In genomic region chr6:139407718-139408222, GRCh38 we compare ENCODE assay signal across 12 cellular contexts. TPM values are rescaled to one million over a fixed set of nuclear protein-coding genes. Genes with fewer than 3 reads are reported as not detected.
A peak's percentile ranks its signal among the peaks of the same experiment; 100 is the strongest.
DNase-seq lines count a peak whose midpoint lies in the region; ATAC-seq and TF ChIP-seq lines count a peak whose summit lies in the region.
"Had no signal": no experiment of that assay in that cellular context is flagged by ENCODE, and none has a peak within 500 bp of the region (broad histone marks: within the 10 kb centered on the region; RNA-seq: fewer than 3 reads in every experiment).

No MANE protein-coding gene starts in this region.

- no peaks in the 10 kb centered on the region for H3K9me2 ChIP-seq in PC-3 (replicated peaks; ENCODE audit: low read length)

- TF ChIP-seq CTCF in PC-3 (conservative IDR thresholded peaks at IDR 0.05; ENCODE audit: low read depth, low read length) (no peak), omental fat pad (IDR thresholded peaks at IDR 0.05) (no peak)
- TF ChIP-seq CTCF in CD8-positive, alpha-beta T cell (IDR thresholded peaks at IDR 0.05) = no peak

- no peaks in the 10 kb centered on the region for H3F3A ChIP-seq in PC-3 (ENCODE audit: low read length, unreplicated experiment)

- no peaks in the 10 kb centered on the region for H3K4me1 Mint-ChIP-seq in CD8-positive, alpha-beta T cell (ENCODE audit: low read depth)
- H3K4me1 Mint-ChIP-seq in stimulated activated memory B cell treated with anti-CD40 and anti-IgM and Interleukin-4, amounts not matched to agents 10 μg/mL and 1 μg/mL and 100 μg/mL, for 72 hours = no peaks in the 10 kb centered on the region

- POLR2A ChIA-PET in PC-3 (lab: Charles Lee; ENCODE audit: unreplicated experiment) = no interaction called here
- POLR2A ChIA-PET in CD8-positive, alpha-beta T cell (lab: Charles Lee) = no interaction called here

- no peaks in the 10 kb centered on the region for H3K27me3 ChIP-seq in PC-3 (ENCODE audit: low read length)
- H3K27me3 ChIP-seq in CD8-positive, alpha-beta T cell (ENCODE audit: insufficient read depth, low read length) = no peaks in the 10 kb centered on the region
- H3K27me3 ChIP-seq: MG63 had no signal

- no peaks in the 10 kb centered on the region for H4K20me1 ChIP-seq in PC-3 (ENCODE audit: low read length)

- H3K27ac Mint-ChIP-seq in CD8-positive, alpha-beta T cell = no peak overlapping the region
- no peak overlapping the region for H3K27ac Mint-ChIP-seq in stimulated activated memory B cell treated with anti-CD40 and anti-IgM and Interleukin-4, amounts not matched to agents 10 μg/mL and 1 μg/mL and 100 μg/mL, for 72 hours
- H3K27ac Mint-ChIP-seq: activated T-helper 1 cell treated with anti-CD3 and anti-CD28 coated beads, Interleukin-12 subunit alpha, Interleukin-12 subunit beta, Interleukin-2, Interleukin-4 antibody, amounts not matched to agents 30 ng/mL and 10 ng/mL and 1 ng/mL, durations not matched to agents 14 hours and 24 hours and 36 hours had no signal

- no peaks in the 10 kb centered on the region for H3K79me2 ChIP-seq in PC-3 (ENCODE audit: low read length)

- peaks cover 15% of the 10 kb centered on the region for H3K4me1 ChIP-seq in PC-3 (ENCODE audit: insufficient read depth, low read length)
- no peaks in the 10 kb centered on the region for H3K4me1 ChIP-seq in CD8-positive, alpha-beta T cell (ENCODE audit: insufficient read depth, low read length)

- DNase-seq in AG20443 (ENCODE audit: low spot score) (peak; percentile 78), PC-3 (peak; percentile 54), epithelial cell of prostate (ENCODE audit: low read depth, low spot score) (peak; percentile 96), omental fat pad (ENCODE audit: low spot score) (no peak)
- no peak for DNase-seq in CD8-positive, alpha-beta T cell
- no peak for DNase-seq in activated CD4-positive, alpha-beta T cell treated with anti-CD3 and anti-CD28 coated beads for 4 hours
- DNase-seq: effector CD4-positive, alpha-beta T cell; MG63; T-helper 9 cell had no signal

- ATAC-seq in PC-3 (no peak), omental fat pad (ENCODE audit: low FRiP score) (peak; percentile 80), GM19467 (IDR thresholded peaks at IDR 0.05; ENCODE audit: unreplicated experiment) (no peak)
- no peak for ATAC-seq in CD8-positive, alpha-beta T cell
- ATAC-seq in stimulated activated memory B cell treated with anti-CD40 and anti-IgM and Interleukin-4, amounts not matched to agents 10 μg/mL and 1 μg/mL and 100 μg/mL, for 72 hours = no peak

- no TSS peak for BruUV-seq in PC-3 (replicated peaks; lab: Mats Ljungman, UMichigan)

- H3K9me3 Mint-ChIP-seq in CD8-positive, alpha-beta T cell = no peaks in the 10 kb centered on the region
- no peaks in the 10 kb centered on the region for H3K9me3 Mint-ChIP-seq in stimulated activated memory B cell treated with anti-CD40 and anti-IgM and Interleukin-4, amounts not matched to agents 10 μg/mL and 1 μg/mL and 100 μg/mL, for 72 hours
- H3K9me3 Mint-ChIP-seq: activated T-helper 1 cell treated with anti-CD3 and anti-CD28 coated beads, Interleukin-12 subunit alpha, Interleukin-12 subunit beta, Interleukin-2, Interleukin-4 antibody, amounts not matched to agents 30 ng/mL and 10 ng/mL and 1 ng/mL, durations not matched to agents 14 hours and 24 hours and 36 hours had no signal

- H3K9me3 ChIP-seq in PC-3 (ENCODE audit: low read length) = no peaks in the 10 kb centered on the region
- H3K9me3 ChIP-seq in CD8-positive, alpha-beta T cell (ENCODE audit: low read length) = no peaks in the 10 kb centered on the region
- H3K9me3 ChIP-seq: MG63 had no signal

- H3K4me3 Mint-ChIP-seq in CD8-positive, alpha-beta T cell = no peak overlapping the region
- H3K4me3 Mint-ChIP-seq in stimulated activated memory B cell treated with anti-CD40 and anti-IgM and Interleukin-4, amounts not matched to agents 10 μg/mL and 1 μg/mL and 100 μg/mL, for 72 hours = no peak overlapping the region
- H3K4me3 Mint-ChIP-seq: activated T-helper 1 cell treated with anti-CD3 and anti-CD28 coated beads, Interleukin-12 subunit alpha, Interleukin-12 subunit beta, Interleukin-2, Interleukin-4 antibody, amounts not matched to agents 30 ng/mL and 10 ng/mL and 1 ng/mL, durations not matched to agents 14 hours and 24 hours and 36 hours had no signal

- no peak overlapping the region for H3K4me3 ChIP-seq in PC-3 (ENCODE audit: low read length)
- no peak overlapping the region for H3K4me3 ChIP-seq in CD8-positive, alpha-beta T cell (ENCODE audit: low read depth, low read length)
- H3K4me3 ChIP-seq: MG63 had no signal

- no peak overlapping the region for H3K4me2 ChIP-seq in PC-3 (ENCODE audit: low read length)

- no peaks in the 10 kb centered on the region for H3K36me3 Mint-ChIP-seq in CD8-positive, alpha-beta T cell
- H3K36me3 Mint-ChIP-seq in stimulated activated memory B cell treated with anti-CD40 and anti-IgM and Interleukin-4, amounts not matched to agents 10 μg/mL and 1 μg/mL and 100 μg/mL, for 72 hours = no peaks in the 10 kb centered on the region

- H3K27me3 Mint-ChIP-seq in CD8-positive, alpha-beta T cell (ENCODE audit: low read depth) = no peaks in the 10 kb centered on the region
- H3K27me3 Mint-ChIP-seq in stimulated activated memory B cell treated with anti-CD40 and anti-IgM and Interleukin-4, amounts not matched to agents 10 μg/mL and 1 μg/mL and 100 μg/mL, for 72 hours = no peaks in the 10 kb centered on the region

- H3K27ac ChIP-seq in PC-3 (ENCODE audit: low read length) (peak overlapping the region; percentile 29; the same call in 1 of the 2 replicates), epithelial cell of prostate (peak overlapping the region; percentile 78)
- H3K27ac ChIP-seq in CD8-positive, alpha-beta T cell (ENCODE audit: low read depth, low read length) = no peak overlapping the region

- no peak overlapping the region for H3K9ac ChIP-seq in PC-3 (ENCODE audit: low read length)

- intact Hi-C loops in PC-3 (cut with micrococcal nuclease) = no loop called here
- intact Hi-C loops in CD8-positive, alpha-beta T cell (cut with DNase I, micrococcal nuclease) = no loop called here

- CTCF ChIA-PET in PC-3 (lab: Charles Lee) = no interaction called here
- CTCF ChIA-PET in CD8-positive, alpha-beta T cell (lab: Charles Lee) = no interaction called here

- H2AFZ ChIP-seq in PC-3 (ENCODE audit: low read length) = no peak overlapping the region

- no peaks in the 10 kb centered on the region for H3K36me3 ChIP-seq in PC-3 (ENCODE audit: low read depth, low read length)
- H3K36me3 ChIP-seq in CD8-positive, alpha-beta T cell (ENCODE audit: insufficient read depth, low read length) = no peaks in the 10 kb centered on the region
- H3K36me3 ChIP-seq: MG63 had no signal

RNA-seq across cellular contexts. Expression of gene CITED2, which starts 33.3 kb away (rescaled TPM):
- total RNA-seq in PC-3 (2014; rRNA removed) (51.4 and 54.2 TPM in 2 replicates), omental fat pad (100 to 1,000 TPM in 3 of 4 donors, 10 to 100 TPM in 1; 97.6 to 309 (median 146) TPM)
- 100 to 1,000 TPM; 138 to 141 TPM for total RNA-seq in CD8-positive, alpha-beta T cell

Comparison
In these comparisons a context has a peak if more than half of its experiments do, and no peak if none do; other contexts are left out.
1. DNase-seq: peak in AG20443 (single experiment), PC-3 (single experiment) and epithelial cell of prostate (single experiment); none in omental fat pad (single experiment), CD8-positive, alpha-beta T cell (0 of 7) and activated CD4-positive, alpha-beta T cell treated with anti-CD3 and anti-CD28 coated beads for 4 hours (0 of 2).